In the genomic region with DNA sequence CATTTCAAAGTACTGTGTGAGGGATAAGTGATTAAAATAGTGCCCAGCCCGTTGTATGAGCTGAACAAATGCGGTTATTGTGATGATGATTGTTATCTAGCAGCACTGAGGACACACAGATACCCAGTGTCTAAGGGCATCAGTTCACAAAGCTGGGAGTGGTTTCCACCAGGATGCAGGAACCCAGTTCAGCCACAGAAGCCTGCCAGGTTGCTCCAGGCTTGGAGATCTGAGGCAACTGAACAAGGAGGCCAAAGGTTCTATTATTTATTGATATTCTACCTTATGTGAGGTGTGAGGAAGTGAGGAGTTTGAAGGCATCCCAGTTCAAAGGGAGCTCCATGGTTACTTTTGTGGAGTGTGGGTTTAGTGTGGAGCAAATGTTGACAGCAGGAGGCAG, we compare ENCODE assay signal across 16 cellular contexts. TPM values are rescaled to one million over a fixed set of nuclear protein-coding genes. Genes with fewer than 3 reads are reported as not detected.
DNase-seq lines count a peak whose midpoint lies in the region; ATAC-seq, FAIRE-seq and TF ChIP-seq lines count a peak whose summit lies in the region.
"Had no signal": no experiment of that assay in that cellular context is flagged by ENCODE, and none has a peak within 500 bp of the region (broad histone marks: within the 10 kb centered on the region; RNA-seq: fewer than 3 reads in every experiment).

No MANE protein-coding gene starts in this region.

- no peak overlapping the region for H2AFZ ChIP-seq in HepG2 (ENCODE audit: low read length)

- no peaks in the 10 kb centered on the region; a peak in 1 of 5 replicates for H3K36me3 ChIP-seq in HepG2 (replicated peaks in 1 of 2; ENCODE audit: control insufficient read depth in 1 of 2, insufficient read depth in 2 of 2, low read length in 2 of 2)
- no peaks in the 10 kb centered on the region for H3K36me3 ChIP-seq in right lobe of liver
- no peaks in the 10 kb centered on the region for H3K36me3 ChIP-seq in lung (ENCODE audit: control insufficient read depth in 2 of 2, insufficient read depth in 2 of 2, low read length in 2 of 2)

- H4K20me1 ChIP-seq in HepG2 (ENCODE audit: insufficient read depth, low read length): no peaks in the 10 kb centered on the region

- no peak for FAIRE-seq in HepG2 (lab: Jason Lieb, UNC)
- FAIRE-seq: HTR-8/SVneo had no signal

- no peaks in the 10 kb centered on the region for H3K4me1 ChIP-seq in HepG2 (ENCODE audit: insufficient read depth, low read length)
- H3K4me1 ChIP-seq in right lobe of liver: no peaks in the 10 kb centered on the region
- no peaks in the 10 kb centered on the region for H3K4me1 ChIP-seq in lung (ENCODE audit: control insufficient read depth in 2 of 2, insufficient read depth in 2 of 2, low read length in 2 of 2)

- no peak overlapping the region for H3K4me2 ChIP-seq in HepG2 (ENCODE audit: low read depth, low read length)

- peaks cover 3% of the 10 kb centered on the region for H3K4me1 Mint-ChIP-seq in T-helper 17 cell
- H3K4me1 Mint-ChIP-seq in T-helper 2 cell treated with Interferon-gamma antibody and Interleukin-4, amounts not matched to agents 5 μg/mL and 100 μg/mL, for 36 hours (ENCODE audit: low read depth): peaks cover 8% of the 10 kb centered on the region

- H3K27ac ChIP-seq in HepG2 (ENCODE audit: extremely low read length, insufficient read depth, low read length) (no peak overlapping the region), right lobe of liver (no peak overlapping the region), lung (ENCODE audit: low read depth in 1 of 2, low read length in 1 of 2) (no peak overlapping the region)
- H3K27ac ChIP-seq: HL-60 had no signal

- no peak for TF ChIP-seq RAD21 in HepG2 (CRISPR knock-in tag; IDR thresholded peaks at IDR 0.05)

- TF ChIP-seq EP300 in HepG2 (IDR thresholded peaks at IDR 0.05; ENCODE audit: low read depth in 2 of 2, low read length in 2 of 2) (no peak), HepG2 (CRISPR knock-in tag; IDR thresholded peaks at IDR 0.05; ENCODE audit: borderline replicate concordance) (no peak)

- no peak overlapping the region for H3K4me3 Mint-ChIP-seq in T-helper 17 cell
- H3K4me3 Mint-ChIP-seq in T-helper 2 cell treated with Interferon-gamma antibody and Interleukin-4, amounts not matched to agents 5 μg/mL and 100 μg/mL, for 36 hours: no peak overlapping the region
- H3K4me3 Mint-ChIP-seq: CD14-positive monocyte had no signal

- intact Hi-C loops in HepG2 (cut with micrococcal nuclease; ENCODE audit: unreplicated experiment) (no loop called here), right lobe of liver (cut with DNase I) (no loop called here)

- H3K27me3 Mint-ChIP-seq in T-helper 17 cell: no peaks in the 10 kb centered on the region
- no peaks in the 10 kb centered on the region for H3K27me3 Mint-ChIP-seq in T-helper 2 cell treated with Interferon-gamma antibody and Interleukin-4, amounts not matched to agents 5 μg/mL and 100 μg/mL, for 36 hours (ENCODE audit: low read depth)

- no peaks in the 10 kb centered on the region for H3K9me3 Mint-ChIP-seq in T-helper 2 cell treated with Interferon-gamma antibody and Interleukin-4, amounts not matched to agents 5 μg/mL and 100 μg/mL, for 36 hours

- CTCF ChIA-PET in HepG2 (lab: Yijun Ruan, JAX; ENCODE audit: low intra/inter-chr PET ratio, low total read pairs): no interaction called here

- POLR2A ChIA-PET in HepG2 (lab: Yijun Ruan, JAX): interaction anchor here (1.0 kb wide), 1 partner anchor 14 kb away, joined by 3 read pairs; no protein-coding TSS in a partner anchor

- no peak for TF ChIP-seq POLR2A in HepG2 (IDR thresholded peaks at IDR 0.05; ENCODE audit: insufficient read depth in 1 of 2, low read depth in 2 of 2, low read length in 2 of 2)
- TF ChIP-seq POLR2A in right lobe of liver (IDR thresholded peaks at IDR 0.05): no peak

- H3K9me3 ChIP-seq in HepG2 (ENCODE audit: low read length) (no peaks in the 10 kb centered on the region), right lobe of liver (no peaks in the 10 kb centered on the region), T-helper 17 cell (ENCODE audit: control insufficient read depth, low read length, poor library complexity, severe bottlenecking) (no peaks in the 10 kb centered on the region), lung (ENCODE audit: control insufficient read depth in 2 of 2, insufficient read depth in 1 of 2, low read length in 1 of 2) (no peaks in the 10 kb centered on the region)

- in situ Hi-C loops in HepG2 (cut with HindIII; ENCODE audit: extremely low pct_ligation_motif_present, low pct_unique_long_range_greater_than_20kb): no loop called here

- H3K36me3 Mint-ChIP-seq in T-helper 17 cell (ENCODE audit: low read depth): peaks cover 5% of the 10 kb centered on the region
- peaks cover 5% of the 10 kb centered on the region for H3K36me3 Mint-ChIP-seq in T-helper 2 cell treated with Interferon-gamma antibody and Interleukin-4, amounts not matched to agents 5 μg/mL and 100 μg/mL, for 36 hours (ENCODE audit: low read depth)

- no TSS peak for BruUV-seq in HepG2 (replicated peaks; lab: Mats Ljungman, UMichigan)

- 90% methylated on average over 2 of the region's 2 CpGs for WGBS in HepG2 (ENCODE audit: low lambda C conversion rate)
- 76% methylated on average over 2 of the region's 2 CpGs for WGBS in right lobe of liver (ENCODE audit: insufficient coverage, low coverage, low lambda C conversion rate, missing lambda C conversion rate)
- 90% methylated on average over 2 of the region's 2 CpGs for WGBS in lung, 2 donors

- H3K27me3 ChIP-seq in HepG2 (ENCODE audit: control insufficient read depth in 1 of 2, insufficient read depth in 2 of 2, low read length in 2 of 2) (no peaks in the 10 kb centered on the region), right lobe of liver (no peaks in the 10 kb centered on the region), lung (ENCODE audit: control insufficient read depth, insufficient read depth) (no peaks in the 10 kb centered on the region)

- no peak for TF ChIP-seq CTCF in HepG2 (CRISPR knock-in tag; IDR thresholded peaks at IDR 0.05)
- no peak for TF ChIP-seq CTCF in right lobe of liver (IDR thresholded peaks at IDR 0.05)
- TF ChIP-seq CTCF in lung (IDR thresholded peaks at IDR 0.05; ENCODE audit: control extremely low read depth, extremely low read depth): no peak

- DNase-seq in HepG2 (ENCODE audit: low spot score) (no peak), right lobe of liver (no peak), T-helper 17 cell (no peak), lung (ENCODE audit: low spot score) (no peak), islet precursor cell (no peak), NCI-H1105 treated with DMSO at 0.1 percent for 48 hours (lab: John Stamatoyannopoulos, UW) (no peak)
- no peak for DNase-seq in T-helper 2 cell treated with Interferon-gamma antibody and Interleukin-4, amounts not matched to agents 5 μg/mL and 100 μg/mL, for 36 hours (ENCODE audit: low spot score)
- DNase-seq: COR-L47, NCI-H1417, NCI-H1930, NCI-H2171, NCI-H446 treated with DMSO at 0.1 percent for 48 hours had no signal

- ATAC-seq in HepG2 (peak; percentile 55), right lobe of liver (no peak), T-helper 17 cell (no peak), lung (ENCODE audit: insufficient read depth, low FRiP score) (peak; percentile 39)
- ATAC-seq: HCT116 had no signal

- H3K79me2 ChIP-seq in HepG2 (ENCODE audit: insufficient read depth, low read length): peaks cover 21% of the 10 kb centered on the region

- H3K27ac Mint-ChIP-seq in T-helper 17 cell: peak overlapping the region; percentile 53
- H3K27ac Mint-ChIP-seq in T-helper 2 cell treated with Interferon-gamma antibody and Interleukin-4, amounts not matched to agents 5 μg/mL and 100 μg/mL, for 36 hours: no peak overlapping the region

- no peak overlapping the region for H3K9ac ChIP-seq in HepG2 (ENCODE audit: insufficient read depth, low read depth, low read length)

- H3K4me3 ChIP-seq in HepG2 (replicated peaks in 1 of 3; ENCODE audit: insufficient read depth in 1 of 3, low read depth in 2 of 3, low read length in 3 of 3) (no peak overlapping the region), right lobe of liver (no peak overlapping the region), lung (no peak overlapping the region)

TF ChIP-seq in HepG2, 621 proteins besides CTCF, POLR2A, EP300 and RAD21 (continues in another document):
- TF ChIP-seq ZNF180 (CRISPR knock-in tag; IDR thresholded peaks at IDR 0.05; ENCODE audit: borderline replicate concordance, low read depth): no peak

RNA-seq across cellular contexts. Expression of a gene that starts 13.2 kb away (rescaled TPM):
- 9.3 and 10.1 TPM in 2 replicates for total RNA-seq in HepG2 (2016; rRNA removed; fragmentation: Illumina TruSeq; extraction: Trizol)
- 4.9 and 5.1 TPM in 2 replicates for total RNA-seq in HepG2 (2016; cell fraction: cytosol; rRNA removed; fragmentation: Illumina TruSeq; extraction: Trizol; ENCODE audit: low read depth)
- 8.1 and 9.9 TPM in 2 replicates for total RNA-seq in HepG2 (2016; cell fraction: insoluble cytoplasmic fraction; rRNA removed; fragmentation: Illumina TruSeq; extraction: Trizol)
- 4.5 and 4.7 TPM in 2 replicates for total RNA-seq in HepG2 (2016; cell fraction: membrane; rRNA removed; fragmentation: Illumina TruSeq; extraction: Trizol)
- 23.4 and 24.9 TPM in 2 replicates for total RNA-seq in HepG2 (2016; cell fraction: nucleus; rRNA removed; fragmentation: Illumina TruSeq; extraction: Trizol)
- polyA plus RNA-seq in HepG2 (2011; rRNA removed): 1.9 and 4.0 TPM in 2 replicates
- 1.8 and 2.1 TPM in 2 replicates for polyA plus RNA-seq in HepG2 (2011; cell fraction: cytosol; rRNA removed)
- 1.9 and 2.5 TPM in 2 replicates for polyA plus RNA-seq in HepG2 (2011; cell fraction: nucleus; rRNA removed)
- 2.1 and 5.3 TPM in 2 replicates for polyA plus RNA-seq in HepG2 (2012)
- polyA plus RNA-seq in HepG2 (2016; cell fraction: cytosol; fragmentation: Illumina TruSeq; extraction: Trizol; ENCODE audit: low read depth): 0.70 and 0.77 TPM in 2 replicates
- 11.9 and 13.0 TPM in 2 replicates for polyA plus RNA-seq in HepG2 (2016; cell fraction: insoluble cytoplasmic fraction; fragmentation: Illumina TruSeq; extraction: Trizol; ENCODE audit: low read depth)
- polyA plus RNA-seq in HepG2 (2016; cell fraction: membrane; fragmentation: Illumina TruSeq; extraction: Trizol; ENCODE audit: low read depth): 1.8 and 1.9 TPM in 2 replicates
- polyA plus RNA-seq in HepG2 (2016; cell fraction: nucleus; fragmentation: Illumina TruSeq; extraction: Trizol; ENCODE audit: insufficient read depth, low read depth): 7.8 and 9.6 TPM in 2 replicates
- 10.6 and 37.8 TPM in 2 replicates for polyA minus RNA-seq in HepG2 (2011; rRNA and poly(A)+ RNA removed; ENCODE audit: low replicate concordance)
- polyA minus RNA-seq in HepG2 (2011; cell fraction: cytosol; rRNA and poly(A)+ RNA removed): 6.7 and 7.4 TPM in 2 replicates
- 25.4 and 43.1 TPM in 2 replicates for polyA minus RNA-seq in HepG2 (2011; cell fraction: nucleus; rRNA and poly(A)+ RNA removed)
- total RNA-seq in right lobe of liver: 1 to 10 TPM in 1 of 6 experiments, under 1 TPM in 4, not detected in 1; 0.10 to 1.6 (median 0.93) TPM
- under 1 TPM in 1 of 2 donors, not detected in 1; 0.42 TPM for total RNA-seq in T-helper 17 cell
- 1 to 10 TPM in 1 of 2 donors, under 1 TPM in 1; 0.95 to 6.7 TPM for total RNA-seq in lung
- polyA plus RNA-seq in lung: 1 to 10 TPM in 1 of 2 donors, under 1 TPM in 1; 0.35 to 1.3 TPM

Comparison
In these comparisons a context has a peak if more than half of its experiments do, and no peak if none do; other contexts are left out.
1. ATAC-seq: peak in HepG2 (single experiment) and lung (single experiment); none in right lobe of liver (0 of 4) and T-helper 17 cell (single experiment).